14 cellular contexts compared by ENCODE assay signal in genomic region chr5:173765661-173766060, GRCh38.
A peak's percentile ranks its signal among the peaks of the same experiment; 100 is the strongest.
DNase-seq lines count a peak whose midpoint lies in the region; FAIRE-seq and TF ChIP-seq lines count a peak whose summit lies in the region.
"Had no signal": no experiment of that assay in that cellular context is flagged by ENCODE, and none has a peak within 500 bp of the region (broad histone marks: within the 10 kb centered on the region; RNA-seq: fewer than 3 reads in every experiment).

No MANE protein-coding gene starts in this region.

- TF ChIP-seq CTCF in Peyer's patch (IDR thresholded peaks at IDR 0.05) (no peak), type B pancreatic cell (conservative IDR thresholded peaks at IDR 0.05) (no peak)

- peaks cover 31% of the 10 kb centered on the region for H3K4me1 Mint-ChIP-seq in dendritic cell treated with granulocyte-macrophage colony-stimulating factor and Interleukin-4, amounts not matched to agents 40 ng/mL and 50 ng/mL, for 4 days (ENCODE audit: low read depth)
- peaks cover 19% of the 10 kb centered on the region for H3K4me1 Mint-ChIP-seq in type B pancreatic cell (ENCODE audit: unreplicated experiment)

- H3K4me1 ChIP-seq in Peyer's patch (peaks cover 0 to 25% (median 6%) of the 10 kb centered on the region in 4 donors), muscle layer of duodenum (ENCODE audit: control insufficient read depth in 1 of 2, insufficient read depth in 2 of 2, low read length in 2 of 2) (no peaks in the 10 kb centered on the region)

- H3K9me3 ChIP-seq in Peyer's patch (no peaks in the 10 kb centered on the region), muscle layer of duodenum (ENCODE audit: control insufficient read depth in 1 of 2, low read length in 2 of 2) (no peaks in the 10 kb centered on the region)

- H3K9me3 Mint-ChIP-seq in dendritic cell treated with granulocyte-macrophage colony-stimulating factor and Interleukin-4, amounts not matched to agents 40 ng/mL and 50 ng/mL, for 4 days: no peaks in the 10 kb centered on the region
- peaks cover 6% of the 10 kb centered on the region for H3K9me3 Mint-ChIP-seq in type B pancreatic cell
- H3K9me3 Mint-ChIP-seq: activated CD4-positive, alpha-beta memory T cell treated with anti-CD3 and anti-CD28 coated beads for 36 hours; activated T-helper 2 cell treated with anti-CD3 and anti-CD28 coated beads, Interferon-gamma antibody, Interleukin-2, Interleukin-4, amounts not matched to agents 10 μg/mL and 5 μg/mL and 100 μg/mL, durations not matched to agents 14 hours and 24 hours and 36 hours had no signal

- H3K27ac Mint-ChIP-seq in dendritic cell treated with granulocyte-macrophage colony-stimulating factor and Interleukin-4, amounts not matched to agents 40 ng/mL and 50 ng/mL, for 4 days: peak overlapping the region; percentile 8
- H3K27ac Mint-ChIP-seq in type B pancreatic cell: peak overlapping the region; percentile 94
- H3K27ac Mint-ChIP-seq: activated CD4-positive, alpha-beta memory T cell treated with anti-CD3 and anti-CD28 coated beads for 36 hours; activated T-helper 2 cell treated with anti-CD3 and anti-CD28 coated beads, Interferon-gamma antibody, Interleukin-2, Interleukin-4, amounts not matched to agents 10 μg/mL and 5 μg/mL and 100 μg/mL, durations not matched to agents 14 hours and 24 hours and 36 hours had no signal

- no peak for TF ChIP-seq POLR2A in Peyer's patch (IDR thresholded peaks at IDR 0.05)
- no peak for TF ChIP-seq POLR2A in GM12892 (IDR thresholded peaks at IDR 0.05; ENCODE audit: low read depth, low read length)

- no peak overlapping the region for H3K4me3 Mint-ChIP-seq in dendritic cell treated with granulocyte-macrophage colony-stimulating factor and Interleukin-4, amounts not matched to agents 40 ng/mL and 50 ng/mL, for 4 days
- H3K4me3 Mint-ChIP-seq in type B pancreatic cell: no peak overlapping the region
- H3K4me3 Mint-ChIP-seq: activated CD4-positive, alpha-beta memory T cell treated with anti-CD3 and anti-CD28 coated beads for 36 hours had no signal

- no peak overlapping the region for H3K4me3 ChIP-seq in Peyer's patch
- no peak overlapping the region for H3K4me3 ChIP-seq in muscle layer of duodenum (ENCODE audit: low read depth in 1 of 2, low read length in 2 of 2)

- intact Hi-C loops in dendritic cell treated with granulocyte-macrophage colony-stimulating factor and Interleukin-4, amounts not matched to agents 40 ng/mL and 50 ng/mL, for 4 days (cut with micrococcal nuclease): no loop called here

- FAIRE-seq in GM12892 (lab: Jason Lieb, UNC): no peak

- H3K27ac ChIP-seq in Peyer's patch (peak overlapping the region in 3 of 4 donors; percentile 47 to 94 (median 76)), muscle layer of duodenum (ENCODE audit: low read length) (peak overlapping the region; percentile 10)

- H3K27me3 Mint-ChIP-seq in dendritic cell treated with granulocyte-macrophage colony-stimulating factor and Interleukin-4, amounts not matched to agents 40 ng/mL and 50 ng/mL, for 4 days: peaks cover 5% of the 10 kb centered on the region
- H3K27me3 Mint-ChIP-seq in type B pancreatic cell: peaks cover 4% of the 10 kb centered on the region

- no peaks in the 10 kb centered on the region for H3K36me3 Mint-ChIP-seq in dendritic cell treated with granulocyte-macrophage colony-stimulating factor and Interleukin-4, amounts not matched to agents 40 ng/mL and 50 ng/mL, for 4 days (ENCODE audit: low read depth)
- H3K36me3 Mint-ChIP-seq in type B pancreatic cell: no peaks in the 10 kb centered on the region
- H3K36me3 Mint-ChIP-seq: activated CD4-positive, alpha-beta memory T cell treated with anti-CD3 and anti-CD28 coated beads for 36 hours had no signal

- H3K27me3 ChIP-seq in Peyer's patch (no peaks in the 10 kb centered on the region), muscle layer of duodenum (ENCODE audit: low read depth, low read length) (no peaks in the 10 kb centered on the region)

- no peaks in the 10 kb centered on the region for H3K36me3 ChIP-seq in Peyer's patch
- no peaks in the 10 kb centered on the region for H3K36me3 ChIP-seq in muscle layer of duodenum (ENCODE audit: control insufficient read depth in 1 of 2, insufficient read depth in 2 of 2, low read length in 2 of 2)

- DNase-seq in Peyer's patch (no peak), type B pancreatic cell (ENCODE audit: extremely low spot score, unreplicated experiment) (no peak), OCI-M1 (lab: John Stamatoyannopoulos, UW) (no peak), NCI-H2227 (lab: John Stamatoyannopoulos, UW; ENCODE audit: unreplicated experiment) (no peak), GM12892 (ENCODE audit: insufficient read length) (no peak)
- DNase-seq: activated CD4-positive, alpha-beta memory T cell treated with anti-CD3 and anti-CD28 coated beads for 36 hours; amniotic stem cell; cortex of kidney; DMS79; NCI-H1417; stimulated activated CD4-positive, alpha-beta T cell treated with anti-CD3 and anti-CD28 coated beads, Interleukin-15, amount 100 ng/mL, for 24 hours had no signal
